9 cellular contexts compared by ENCODE assay signal in genomic region chr12:100268835-100269564, GRCh38. TPM values are rescaled to one million over a fixed set of nuclear protein-coding genes. Genes with fewer than 3 reads are reported as not detected.
DNase-seq lines count a peak whose midpoint lies in the region; ATAC-seq and TF ChIP-seq lines count a peak whose summit lies in the region.
"Had no signal": no experiment of that assay in that cellular context is flagged by ENCODE, and none has a peak within 500 bp of the region (broad histone marks: within the 10 kb centered on the region; RNA-seq: fewer than 3 reads in every experiment).

No MANE protein-coding gene starts in this region.

- intact Hi-C loops in stomach (cut with DNase I; ENCODE audit: low total_unique reads), result no loop called here

- H3K27ac ChIP-seq in VCaP (peak overlapping the region; percentile 95), stomach (peak overlapping the region in 3 of 5 donors; percentile 27 to 98 (median 29))

- H3K9me3 Mint-ChIP-seq in activated T-cell treated with anti-CD3 and anti-CD28 coated beads, Interleukin-2, amount 50 U/mL, for 24 hours, result no peaks in the 10 kb centered on the region

- no peaks in the 10 kb centered on the region for H3K27me3 Mint-ChIP-seq in activated T-cell treated with anti-CD3 and anti-CD28 coated beads, Interleukin-2, amount 50 U/mL, for 24 hours

- no peak for DNase-seq in activated T-cell treated with anti-CD3 and anti-CD28 coated beads, Interleukin-2, amount 50 U/mL, for 24 hours
- DNase-seq in activated T-cell treated with anti-CD3 and anti-CD28 coated beads for 4 hours (no peak), stomach (no peak), HUDEP-2 (lab: John Stamatoyannopoulos, UW; ENCODE audit: unreplicated experiment in 76 of 76) (no peak)
- DNase-seq: NCI-H226 had no signal

- H3K4me3 Mint-ChIP-seq in activated T-cell treated with anti-CD3 and anti-CD28 coated beads, Interleukin-2, amount 50 U/mL, for 24 hours, result peak overlapping the region; percentile 97

- H3K9me3 ChIP-seq in stomach, result no peaks in the 10 kb centered on the region

- H3K27ac Mint-ChIP-seq in activated T-cell treated with anti-CD3 and anti-CD28 coated beads, Interleukin-2, amount 50 U/mL, for 24 hours, result peak overlapping the region; percentile 3

- TF ChIP-seq EP300 in stomach (IDR thresholded peaks at IDR 0.05), result no peak

- peaks cover 50% of the 10 kb centered on the region for H3K4me1 Mint-ChIP-seq in activated T-cell treated with anti-CD3 and anti-CD28 coated beads, Interleukin-2, amount 50 U/mL, for 24 hours (ENCODE audit: low read depth)

- peaks cover 14 to 59% (median 45%) of the 10 kb centered on the region in 4 donors for H3K4me1 ChIP-seq in stomach

- 25 to 40% (median 31%) methylated on average over 5 of the region's 5 CpGs for WGBS in stomach, 5 donors

- H3K27me3 ChIP-seq in stomach, result no peaks in the 10 kb centered on the region

- H3K36me3 ChIP-seq in stomach, result no peaks in the 10 kb centered on the region

- peak overlapping the region; percentile 18 for H3K4me3 ChIP-seq in iPS-11a (ENCODE audit: low read depth, low read length)
- H3K4me3 ChIP-seq in stomach, result peak overlapping the region; percentile 5 to 88 (median 72)

- ATAC-seq in GM19467 (IDR thresholded peaks at IDR 0.05; ENCODE audit: unreplicated experiment), result no peak
- ATAC-seq in GM21423 (IDR thresholded peaks at IDR 0.05; ENCODE audit: unreplicated experiment), result no peak

- TF ChIP-seq CTCF in VCaP (conservative IDR thresholded peaks at IDR 0.05) (no peak), stomach (IDR thresholded peaks at IDR 0.05) (no peak)

- TF ChIP-seq POLR2A in stomach (IDR thresholded peaks at IDR 0.05), result no peak

- peaks cover 28% of the 10 kb centered on the region for H3K36me3 Mint-ChIP-seq in activated T-cell treated with anti-CD3 and anti-CD28 coated beads, Interleukin-2, amount 50 U/mL, for 24 hours (ENCODE audit: low read depth)

RNA-seq across cellular contexts. Expression of gene SCYL2, which starts 2.0 kb away (rescaled TPM):
- total RNA-seq in stomach, result 10 to 100 TPM; 22.3 to 97.3 (median 70.3) TPM
- 10 to 100 TPM in 2 of 3 donors, 1 to 10 TPM in 1; 9.1 to 17.4 (median 11.8) TPM for polyA plus RNA-seq in stomach

RNA-seq across cellular contexts. Expression of gene DEPDC4, which starts 2.1 kb away (rescaled TPM):
- 1 to 10 TPM in 2 of 5 donors, under 1 TPM in 1, not detected in 2; 0.55 to 3.1 (median 1.6) TPM for total RNA-seq in stomach
- polyA plus RNA-seq in stomach, result under 1 TPM in 2 of 3 donors, not detected in 1; 0.48 to 0.50 TPM
